In the genomic region with DNA sequence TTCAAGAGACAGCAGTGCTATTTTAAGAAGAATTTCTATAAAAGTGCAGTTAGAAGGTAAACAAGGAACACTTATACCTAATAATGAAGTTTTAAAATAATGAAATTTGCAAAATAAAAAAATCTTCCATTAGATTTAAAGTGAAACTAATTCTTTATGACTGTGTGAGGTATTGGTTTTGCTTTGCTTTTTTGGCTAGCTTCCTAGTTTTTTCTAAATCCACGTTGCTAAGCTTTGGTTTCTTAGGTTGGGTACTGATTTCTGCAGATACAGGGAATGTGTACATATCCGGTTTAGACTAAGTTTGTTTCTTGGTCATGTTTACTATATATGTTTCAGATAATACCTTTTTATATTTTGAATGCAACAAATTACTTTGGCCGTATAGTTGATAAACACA, we compare ENCODE assay signal across 14 cellular contexts. TPM values are rescaled to one million over a fixed set of nuclear protein-coding genes. Genes with fewer than 3 reads are reported as not detected.
"Had no signal": no experiment of that assay in that cellular context is flagged by ENCODE, and none has a peak within 500 bp of the region (broad histone marks: within the 10 kb centered on the region; RNA-seq: fewer than 3 reads in every experiment).

No MANE protein-coding gene starts in this region.

- H3K27me3 ChIP-seq: adrenal gland, tibial artery had no signal

- H3K4me3 Mint-ChIP-seq: activated naive CD4-positive, alpha-beta T cell treated with anti-CD3 and anti-CD28 coated beads for 36 hours; natural killer cell treated with Interleukin-12 subunit alpha and Interleukin-12 subunit beta and Interleukin-15 and Interleukin-18, amount 100 ng/mL, for 72 hours; T-helper 2 cell treated with Interferon-gamma antibody and Interleukin-4, amounts not matched to agents 5 μg/mL and 100 μg/mL, for 36 hours had no signal

- H3K27ac Mint-ChIP-seq: activated naive CD4-positive, alpha-beta T cell treated with anti-CD3 and anti-CD28 coated beads for 36 hours; activated T-helper 2 cell treated with anti-CD3 and anti-CD28 coated beads, Interferon-gamma antibody, Interleukin-2, Interleukin-4, amounts not matched to agents 10 μg/mL and 5 μg/mL and 100 μg/mL, durations not matched to agents 14 hours and 24 hours and 36 hours; natural killer cell treated with Interleukin-12 subunit alpha and Interleukin-12 subunit beta and Interleukin-15 and Interleukin-18, amount 100 ng/mL, for 72 hours; T-helper 2 cell treated with Interferon-gamma antibody and Interleukin-4, amounts not matched to agents 5 μg/mL and 100 μg/mL, for 36 hours had no signal

- H3K4me1 ChIP-seq: tibial artery had no signal

- H3K9me3 Mint-ChIP-seq: activated naive CD4-positive, alpha-beta T cell treated with anti-CD3 and anti-CD28 coated beads for 36 hours; activated T-helper 2 cell treated with anti-CD3 and anti-CD28 coated beads, Interferon-gamma antibody, Interleukin-2, Interleukin-4, amounts not matched to agents 10 μg/mL and 5 μg/mL and 100 μg/mL, durations not matched to agents 14 hours and 24 hours and 36 hours; natural killer cell treated with Interleukin-12 subunit alpha and Interleukin-12 subunit beta and Interleukin-15 and Interleukin-18, amount 100 ng/mL, for 72 hours; T-helper 2 cell treated with Interferon-gamma antibody and Interleukin-4, amounts not matched to agents 5 μg/mL and 100 μg/mL, for 36 hours had no signal

- H3K9me3 ChIP-seq: adrenal gland, tibial artery had no signal

- H3K4me3 ChIP-seq: adrenal gland, tibial artery had no signal

- H3K27ac ChIP-seq: adrenal gland, tibial artery had no signal

- DNase-seq: activated CD4-positive, alpha-beta T cell treated with anti-CD3 and anti-CD28 coated beads, Interleukin-2, amount 50 U/mL, for 4 hours; activated CD4-positive, CD25-positive, alpha-beta regulatory T cell; activated naive CD4-positive, alpha-beta T cell treated with anti-CD3 and anti-CD28 coated beads for 36 hours; activated T-cell treated with anti-CD3 and anti-CD28 coated beads for 4 hours; hippocampal formation; left ventricle myocardium superior; mesenchymal stem cell; stimulated activated CD4-positive, alpha-beta T cell treated with anti-CD3 and anti-CD28 coated beads, Interleukin-4, amount 100 ng/mL, for 1 hour; tibial artery had no signal

- H3K36me3 ChIP-seq: adrenal gland, tibial artery had no signal

- H3K36me3 Mint-ChIP-seq: natural killer cell treated with Interleukin-12 subunit alpha and Interleukin-12 subunit beta and Interleukin-15 and Interleukin-18, amount 100 ng/mL, for 72 hours had no signal

RNA-seq across cellular contexts. Expression of gene SLC7A9, which starts 59.8 kb away (rescaled TPM):
- total RNA-seq: activated naive CD4-positive, alpha-beta T cell treated with anti-CD3 and anti-CD28 coated beads for 36 hours; kidney epithelial cell; left ventricle myocardium superior had no signal
